ENCODE assay signal across 1 cellular context in the genomic region with DNA sequence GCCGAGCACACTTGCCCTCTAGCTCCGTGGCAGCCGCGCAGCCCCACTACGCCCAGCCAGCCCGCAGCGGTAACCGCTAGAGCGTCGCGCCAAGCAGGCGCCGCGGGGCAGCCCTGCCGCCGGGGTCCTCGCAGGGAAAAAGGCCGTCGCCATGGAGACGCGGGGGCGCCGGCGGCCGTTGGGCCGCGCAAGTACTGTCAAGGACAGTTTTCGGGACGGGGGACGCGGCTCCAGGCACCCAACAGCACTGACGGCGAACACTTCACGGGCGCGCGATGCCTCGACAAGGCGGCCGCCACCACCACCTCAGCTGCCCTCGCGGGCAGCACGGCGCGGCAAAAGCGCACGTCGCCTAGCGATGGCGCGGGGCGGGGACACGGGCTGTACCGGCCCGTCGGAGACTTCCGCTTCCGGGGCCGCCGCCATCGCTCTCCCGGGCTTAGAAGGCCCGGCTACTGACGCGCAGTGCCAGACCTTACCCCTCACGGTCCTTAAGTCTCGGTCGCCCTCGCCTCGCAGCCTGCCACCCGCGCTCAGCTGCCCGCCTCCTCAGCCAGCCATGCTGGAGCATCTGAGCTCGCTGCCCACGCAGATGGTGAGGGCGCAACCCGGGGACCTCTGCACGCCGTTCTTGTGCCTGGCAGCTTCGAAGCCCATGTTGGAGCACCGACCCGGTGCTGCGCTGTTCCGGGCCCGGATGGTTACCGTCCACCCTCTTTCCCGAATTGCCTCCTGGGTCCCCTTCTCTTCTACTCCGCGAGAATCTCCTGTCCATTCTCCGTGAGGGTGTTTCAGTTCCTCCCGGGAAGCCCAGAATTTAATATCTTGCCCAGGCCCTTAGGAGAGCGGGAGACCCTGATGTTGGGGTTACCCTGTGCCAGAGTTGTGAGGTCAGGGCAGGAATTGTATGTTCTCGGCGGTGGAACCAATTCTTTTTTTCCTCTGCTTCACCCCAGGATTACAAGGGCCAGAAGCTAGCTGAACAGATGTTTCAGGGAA.
TF ChIP-seq lines count a peak whose summit lies in the region.

A gene with protein sequence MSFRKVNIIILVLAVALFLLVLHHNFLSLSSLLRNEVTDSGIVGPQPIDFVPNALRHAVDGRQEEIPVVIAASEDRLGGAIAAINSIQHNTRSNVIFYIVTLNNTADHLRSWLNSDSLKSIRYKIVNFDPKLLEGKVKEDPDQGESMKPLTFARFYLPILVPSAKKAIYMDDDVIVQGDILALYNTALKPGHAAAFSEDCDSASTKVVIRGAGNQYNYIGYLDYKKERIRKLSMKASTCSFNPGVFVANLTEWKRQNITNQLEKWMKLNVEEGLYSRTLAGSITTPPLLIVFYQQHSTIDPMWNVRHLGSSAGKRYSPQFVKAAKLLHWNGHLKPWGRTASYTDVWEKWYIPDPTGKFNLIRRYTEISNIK (minus strand): TSS at position 104 of the 999 bp plus-strand sequence. CDS start 5,331 bp downstream, outside the sequence.
A gene (plus strand): TSS at position 419 of the 999 bp plus-strand sequence. CDS start 141 bp downstream, at position 560.

TF ChIP-seq in H1, 55 proteins besides CTCF, POLR2A, EP300 and RAD21:
- TF ChIP-seq, protein P1, sequence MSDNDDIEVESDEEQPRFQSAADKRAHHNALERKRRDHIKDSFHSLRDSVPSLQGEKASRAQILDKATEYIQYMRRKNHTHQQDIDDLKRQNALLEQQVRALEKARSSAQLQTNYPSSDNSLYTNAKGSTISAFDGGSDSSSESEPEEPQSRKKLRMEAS (IDR thresholded peaks at IDR 0.05) = peak; percentile 66
- TF ChIP-seq POLR2AphosphoS5 (IDR thresholded peaks at IDR 0.05; ENCODE audit: low read depth, low read length) (peak; percentile 72; the same call in 1 of the 2 replicates), HDAC2 (IDR thresholded peaks at IDR 0.05; ENCODE audit: borderline replicate concordance in 1 of 2, low read depth in 2 of 2, low read length in 2 of 2) (peak; percentile 42 to 97; a peak in 2 of 4 replicates), PHF8 (conservative IDR thresholded peaks at IDR 0.05; ENCODE audit: low read depth, low read length) (peak; percentile 73), CEBPB (IDR thresholded peaks at IDR 0.05; ENCODE audit: low read depth, low read length) (no peak), KDM5A (IDR thresholded peaks at IDR 0.05; ENCODE audit: low read length) (peak; percentile 71), KDM4A (IDR thresholded peaks at IDR 0.05; ENCODE audit: low read depth, low read length, severe bottlenecking) (peak; percentile 89), SIN3A (conservative IDR thresholded peaks at IDR 0.05 in 1 of 2, IDR thresholded peaks at IDR 0.05 in 1 of 2; ENCODE audit: low read depth in 1 of 2, low read length in 2 of 2) (peak; percentile 67 to 99; a peak in 3 of 4 replicates), SP4 (IDR thresholded peaks at IDR 0.05; ENCODE audit: low read length) (peak; percentile 84; the same call in 1 of the 2 replicates), TBP (IDR thresholded peaks at IDR 0.05; ENCODE audit: low read depth, low read length) (peak; percentile 60), POU5F1 (IDR thresholded peaks at IDR 0.05; ENCODE audit: low read depth, low read length) (no peak), RNF2 (IDR thresholded peaks at IDR 0.05; ENCODE audit: borderline replicate concordance, low read depth, low read length, missing control alignments, poor library complexity, severe bottlenecking) (no peak), ASH2L (IDR thresholded peaks at IDR 0.05; ENCODE audit: low read length) (peak; percentile 96), GABPA (IDR thresholded peaks at IDR 0.05; ENCODE audit: borderline replicate concordance, insufficient read depth, low read length) (peak; percentile 95), YY1 (IDR thresholded peaks at IDR 0.05; ENCODE audit: low read depth, low read length) (peak; percentile 89), RBBP5 (IDR thresholded peaks at IDR 0.05; ENCODE audit: borderline replicate concordance, low read depth, low read length) (peak; percentile 89), TAF1 (IDR thresholded peaks at IDR 0.05; ENCODE audit: low read depth, low read length) (peak; percentile 63), FOSL1 (IDR thresholded peaks at IDR 0.05; ENCODE audit: insufficient read depth, low read depth, low read length) (0 out of 2 replicates have a peak, but pooled peaks have one; percentile 27), CREB1 (IDR thresholded peaks at IDR 0.05) (peak; percentile 83)
- TF ChIP-seq, protein P2, sequence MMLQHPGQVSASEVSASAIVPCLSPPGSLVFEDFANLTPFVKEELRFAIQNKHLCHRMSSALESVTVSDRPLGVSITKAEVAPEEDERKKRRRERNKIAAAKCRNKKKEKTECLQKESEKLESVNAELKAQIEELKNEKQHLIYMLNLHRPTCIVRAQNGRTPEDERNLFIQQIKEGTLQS (IDR thresholded peaks at IDR 0.05; ENCODE audit: insufficient read depth, low read depth, low read length) = no peak
- TF ChIP-seq, protein P3, sequence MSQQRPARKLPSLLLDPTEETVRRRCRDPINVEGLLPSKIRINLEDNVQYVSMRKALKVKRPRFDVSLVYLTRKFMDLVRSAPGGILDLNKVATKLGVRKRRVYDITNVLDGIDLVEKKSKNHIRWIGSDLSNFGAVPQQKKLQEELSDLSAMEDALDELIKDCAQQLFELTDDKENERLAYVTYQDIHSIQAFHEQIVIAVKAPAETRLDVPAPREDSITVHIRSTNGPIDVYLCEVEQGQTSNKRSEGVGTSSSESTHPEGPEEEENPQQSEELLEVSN (IDR thresholded peaks at IDR 0.05) = peak; percentile 68; the same call in 1 of the 2 replicates
TF ChIP-seq in H1: peak in this region for 17.
